ENCODE assay signal across 8 cellular contexts in the genomic region with DNA sequence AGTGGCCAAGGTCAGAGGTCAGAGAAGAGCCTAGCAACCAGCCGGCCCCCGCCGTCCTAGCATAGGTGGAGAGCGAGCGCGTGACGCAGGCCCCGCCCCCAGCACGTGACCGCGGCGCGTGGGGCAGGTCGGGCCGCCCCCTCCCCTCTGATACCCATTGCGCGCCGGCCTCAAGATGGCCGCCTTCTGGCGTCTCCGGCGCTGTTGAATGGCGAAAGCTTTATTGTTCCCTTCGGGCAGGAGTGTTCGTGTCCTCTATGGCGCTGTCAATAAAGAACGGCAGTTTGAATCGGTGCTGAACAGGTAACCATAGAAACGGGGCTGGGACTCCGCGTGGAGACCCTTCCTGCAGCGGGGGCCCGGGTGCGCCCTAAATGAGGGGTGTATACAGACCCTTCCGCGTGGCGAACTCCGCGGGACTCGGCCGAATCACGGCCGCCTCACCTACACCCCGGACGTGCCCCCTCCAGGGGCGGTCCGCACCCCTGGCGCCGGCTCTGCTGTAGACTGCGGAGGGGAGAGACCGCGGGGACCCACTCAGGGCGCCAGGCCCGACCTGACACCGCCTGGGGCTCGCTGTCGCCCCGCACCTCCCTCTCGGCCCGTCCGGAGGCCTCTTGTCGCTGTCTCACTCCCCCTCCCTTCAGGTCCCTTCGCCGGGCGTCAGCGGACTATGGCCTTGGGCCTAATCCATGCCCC. TPM values are rescaled to one million over a fixed set of nuclear protein-coding genes. Genes with fewer than 3 reads are reported as not detected.
DNase-seq lines count a peak whose midpoint lies in the region; ATAC-seq and TF ChIP-seq lines count a peak whose summit lies in the region.

ZBTB40 (plus strand) TSS at position 150 of the 699 bp plus-strand sequence. CDS start 38,098 bp downstream, outside the sequence.

- no peaks in the 10 kb centered on the region for H4K20me1 ChIP-seq in PC-3 (ENCODE audit: low read length)

- no peaks in the 10 kb centered on the region for H3K9me2 ChIP-seq in PC-3 (replicated peaks; ENCODE audit: low read length)

- peaks cover 0 to 3% (median 0%) of the 10 kb centered on the region in 3 donors for H3K9me3 Mint-ChIP-seq in IgD-negative memory B cell

- peak within 1 kb of the TSS; percentile 90 to 98 (median 94) for H3K27ac Mint-ChIP-seq in IgD-negative memory B cell

- H3K4me3 ChIP-seq in PC-3 (ENCODE audit: low read length) (peak within 1 kb of the TSS; percentile 85), epithelial cell of proximal tubule (ENCODE audit: low read depth, low read length) (peak within 1 kb of the TSS; percentile 99)

- CTCF ChIA-PET in PC-3 (lab: Charles Lee) = no interaction called here

- no peaks in the 10 kb centered on the region for H3F3A ChIP-seq in PC-3 (ENCODE audit: low read length, unreplicated experiment)

- H3K27ac ChIP-seq in PC-3 (ENCODE audit: low read length) = peak within 1 kb of the TSS; percentile 45

- peak within 1 kb of the TSS; percentile 91 for H2AFZ ChIP-seq in PC-3 (ENCODE audit: low read length)

- H3K36me3 Mint-ChIP-seq in IgD-negative memory B cell = peaks cover 3% of the 10 kb centered on the region

- H3K9ac ChIP-seq in PC-3 (ENCODE audit: low read length) = peak within 1 kb of the TSS; percentile 91

- H3K27me3 ChIP-seq in PC-3 (ENCODE audit: low read length) = no peaks in the 10 kb centered on the region

- H3K4me2 ChIP-seq in PC-3 (ENCODE audit: low read length) = peak within 1 kb of the TSS; percentile 93

- H3K27me3 Mint-ChIP-seq in IgD-negative memory B cell = no peaks in the 10 kb centered on the region

- no peak for TF ChIP-seq CTCF in PC-3 (conservative IDR thresholded peaks at IDR 0.05; ENCODE audit: low read depth, low read length)
- TF ChIP-seq CTCF in epithelial cell of proximal tubule (conservative IDR thresholded peaks at IDR 0.05; ENCODE audit: low read depth, low read length) = no peak

- H3K9me3 ChIP-seq in PC-3 (ENCODE audit: low read length) = no peaks in the 10 kb centered on the region

- peaks cover 32% of the 10 kb centered on the region for H3K4me1 ChIP-seq in PC-3 (ENCODE audit: insufficient read depth, low read length)

- intact Hi-C loops in PC-3 (cut with micrococcal nuclease) = no loop called here

- ATAC-seq in GM21529 (IDR thresholded peaks at IDR 0.05; ENCODE audit: unreplicated experiment) (peak; percentile 82), PC-3 (peak; percentile 84)

- DNase-seq in DMS 273 treated with DMSO at 0.1 percent for 48 hours (lab: John Stamatoyannopoulos, UW) (peak; percentile 91), PC-3 (peak; percentile 93), activated T-cell treated with anti-CD3 and anti-CD28 coated beads for 48 hours (ENCODE audit: low read depth) (peak; percentile 95), epithelial cell of proximal tubule (ENCODE audit: low read depth) (peak; percentile 81), mucosa of gallbladder (ENCODE audit: low spot score) (peak; percentile 98)
- DNase-seq in stimulated activated CD8-positive, alpha-beta memory T cell treated with anti-CD3 and anti-CD28 coated beads, Interleukin-4, amount 100 ng/mL, for 24 hours (ENCODE audit: low read depth) = peak; percentile 91

- BruUV-seq in PC-3 (replicated peaks; lab: Mats Ljungman, UMichigan) = TSS peak; percentile 45

- H3K79me2 ChIP-seq in PC-3 (ENCODE audit: low read length) = peaks cover 49% of the 10 kb centered on the region

- H3K4me1 Mint-ChIP-seq in IgD-negative memory B cell = peaks cover 18 to 30% (median 28%) of the 10 kb centered on the region in 3 donors

- H3K36me3 ChIP-seq in PC-3 (ENCODE audit: low read depth, low read length) = no peaks in the 10 kb centered on the region

- POLR2A ChIA-PET in PC-3 (lab: Charles Lee; ENCODE audit: unreplicated experiment) = no interaction called here

- peak within 1 kb of the TSS; percentile 80 to 96 (median 95) for H3K4me3 Mint-ChIP-seq in IgD-negative memory B cell

RNA-seq across cellular contexts. Expression of gene ZBTB40, which starts in this region (rescaled TPM):
- 5.0 TPM for polyA plus RNA-seq in IgD-negative memory B cell
- 20.2 and 21.6 TPM in 2 replicates for total RNA-seq in PC-3 (2014; rRNA removed)
- 6.9 and 9.8 TPM in 2 replicates for total RNA-seq in epithelial cell of proximal tubule
- total RNA-seq in mucosa of gallbladder = 32.1 TPM

Comparison
In these comparisons a context has a peak if more than half of its experiments do, and no peak if none do; other contexts are left out.
1. Peak in every context shown above with its lines: DNase-seq, ATAC-seq, H3K4me3 ChIP-seq and H3K27ac ChIP-seq.